14 cellular contexts compared by ENCODE assay signal in the genomic region with DNA sequence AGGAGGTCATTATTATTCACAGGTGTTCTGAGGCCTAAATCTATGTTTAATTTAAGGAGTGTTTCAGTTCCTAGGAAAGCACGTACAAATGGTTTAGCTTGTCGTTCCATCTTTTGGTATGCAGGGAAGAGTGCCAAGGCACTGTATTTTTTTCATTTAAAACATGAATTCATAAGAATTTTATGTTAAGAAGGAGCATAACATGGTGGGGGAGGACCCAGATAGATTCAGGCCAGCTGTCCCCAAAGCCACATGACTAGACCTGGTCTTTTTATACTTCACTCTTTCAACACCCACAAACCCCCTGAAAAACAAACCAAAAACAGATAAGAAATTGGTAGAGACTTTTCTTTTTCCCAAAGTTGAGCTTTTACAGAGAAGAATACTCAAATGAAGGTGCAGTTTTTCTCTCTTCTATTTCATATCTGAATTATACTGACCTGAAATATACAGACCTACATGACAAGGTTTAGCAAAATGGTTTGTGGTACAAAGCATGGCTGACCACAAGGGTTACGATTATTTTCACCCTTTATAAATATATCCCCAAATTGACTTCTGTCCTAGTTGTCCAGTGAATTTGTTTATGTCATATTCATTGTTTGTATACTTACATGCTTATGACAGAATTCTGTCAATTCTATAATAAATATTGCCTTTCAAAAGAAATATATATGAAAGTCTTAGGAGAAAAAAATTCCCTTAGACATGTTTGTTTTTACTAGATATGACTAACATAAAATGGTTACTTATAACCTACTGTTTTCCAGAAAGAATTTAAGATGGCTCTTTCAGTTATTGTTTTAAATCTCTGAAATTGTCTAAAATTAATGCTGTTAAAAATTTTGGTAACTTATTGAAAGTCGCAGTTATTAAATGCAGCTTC.
DNase-seq lines count a peak whose midpoint lies in the region; TF ChIP-seq lines count a peak whose summit lies in the region.
"Had no signal": no experiment of that assay in that cellular context is flagged by ENCODE, and none has a peak within 500 bp of the region (broad histone marks: within the 10 kb centered on the region; RNA-seq: fewer than 3 reads in every experiment).

No MANE protein-coding gene starts in this region.

- H3K36me3 ChIP-seq in HUES6 (ENCODE audit: control insufficient read depth, insufficient read depth, low read length) (peaks cover 57% of the 10 kb centered on the region), ascending aorta (peaks cover 20 to 34% of the 10 kb centered on the region in 2 donors), ovary (no peaks in the 10 kb centered on the region), Peyer's patch (peaks cover 0 to 25% (median 0%) of the 10 kb centered on the region in 3 donors)

- H3K4me1 Mint-ChIP-seq in mesothelial cell of epicardium: peaks cover 20% of the 10 kb centered on the region

- H3K27ac Mint-ChIP-seq in mesothelial cell of epicardium: peak overlapping the region; percentile 75

- in situ Hi-C loops in ACHN (cut with HindIII; ENCODE audit: low pct_ligation_motif_present, low pct_unique_long_range_greater_than_20kb, low sequenced_read_pairs): loop anchor here (25.0 kb wide), 1 partner anchor 192 kb away; no protein-coding TSS in a partner anchor

- 59 to 62% (median 60%) methylated on average over 4 of the region's 4 CpGs for WGBS in ovary, 3 donors

- H3K36me3 Mint-ChIP-seq in mesothelial cell of epicardium: peaks cover 15% of the 10 kb centered on the region

- intact Hi-C loops in ascending aorta (cut with DNase I): no loop called here
- intact Hi-C loops in ovary (cut with DNase I): loop anchor here in 1 of 4 donors (5.0 kb wide), 1 partner anchor 192 kb away; no protein-coding TSS in a partner anchor

- H3K9ac ChIP-seq in HUES6 (ENCODE audit: low read length): no peak overlapping the region

- DNase-seq in ACHN: peak; percentile 68
- no peak for DNase-seq in ascending aorta (ENCODE audit: low spot score in 2 of 2)
- no peak for DNase-seq in mesothelial cell of epicardium (ENCODE audit: low spot score in 2 of 2, unreplicated experiment in 2 of 2)
- no peak for DNase-seq in NCI-H1436 (lab: John Stamatoyannopoulos, UW)
- DNase-seq in ovary: no peak
- no peak for DNase-seq in stimulated activated CD8-positive, alpha-beta memory T cell treated with anti-CD3 and anti-CD28 coated beads, Interleukin-4, amount 100 ng/mL, for 48 hours
- DNase-seq in Peyer's patch: no peak
- DNase-seq: activated CD4-positive, CD25-positive, alpha-beta regulatory T cell treated with anti-CD3 and anti-CD28 coated beads, Interleukin-2, amount 50 U/mL, for 72 hours; amygdala; CD4-positive, CD25-positive, alpha-beta regulatory T cell; NCI-H1092 treated with DMSO at 0.1 percent for 48 hours; stimulated activated CD4-positive, alpha-beta T cell treated with anti-CD3 and anti-CD28 coated beads, Interleukin-12 subunit alpha, Interleukin-12 subunit beta, amount 100 ng/mL, for 4 hours had no signal

- H3K9me3 ChIP-seq in HUES6 (ENCODE audit: control insufficient read depth, insufficient read depth, low read depth, low read length) (no peaks in the 10 kb centered on the region), ascending aorta (no peaks in the 10 kb centered on the region), ovary (no peaks in the 10 kb centered on the region), Peyer's patch (no peaks in the 10 kb centered on the region)

- peak overlapping the region; percentile 61 for H3K27ac ChIP-seq in HUES6 (ENCODE audit: low read depth, low read length)
- peak overlapping the region; percentile 16 to 46 for H3K27ac ChIP-seq in ascending aorta
- H3K27ac ChIP-seq in ovary: no peak overlapping the region
- H3K27ac ChIP-seq in Peyer's patch: no peak overlapping the region

- H3K27me3 Mint-ChIP-seq in mesothelial cell of epicardium (ENCODE audit: low read depth): no peaks in the 10 kb centered on the region
- H3K27me3 Mint-ChIP-seq: CD4-positive, CD25-positive, alpha-beta regulatory T cell had no signal

- H3K4me3 ChIP-seq in HUES6 (ENCODE audit: low read depth, low read length) (no peak overlapping the region; the same call in 1 of the 2 replicates), ascending aorta (no peak overlapping the region), ovary (no peak overlapping the region), Peyer's patch (no peak overlapping the region)
- H3K4me3 ChIP-seq: lung had no signal

- no peaks in the 10 kb centered on the region for H3K27me3 ChIP-seq in HUES6 (ENCODE audit: control insufficient read depth, insufficient read depth, low read length)
- no peaks in the 10 kb centered on the region for H3K27me3 ChIP-seq in ascending aorta
- no peaks in the 10 kb centered on the region for H3K27me3 ChIP-seq in ovary
- H3K27me3 ChIP-seq in Peyer's patch: no peaks in the 10 kb centered on the region

- no peak overlapping the region for H3K4me3 Mint-ChIP-seq in mesothelial cell of epicardium
- H3K4me3 Mint-ChIP-seq: CD4-positive, CD25-positive, alpha-beta regulatory T cell had no signal

- TF ChIP-seq POLR2A in ovary (IDR thresholded peaks at IDR 0.05) (no peak), Peyer's patch (IDR thresholded peaks at IDR 0.05) (no peak)

- H3K4me1 ChIP-seq in HUES6 (ENCODE audit: control insufficient read depth, insufficient read depth, low read length) (peaks cover 50% of the 10 kb centered on the region), ascending aorta (peaks cover 6 to 48% of the 10 kb centered on the region in 2 donors), ovary (ENCODE audit: insufficient read depth) (no peaks in the 10 kb centered on the region), Peyer's patch (peaks cover 0 to 10% (median 0%) of the 10 kb centered on the region in 4 donors)

- no peak for TF ChIP-seq EP300 in ovary (IDR thresholded peaks at IDR 0.05)

- H3K9me3 Mint-ChIP-seq in mesothelial cell of epicardium: no peaks in the 10 kb centered on the region
- H3K9me3 Mint-ChIP-seq: CD4-positive, CD25-positive, alpha-beta regulatory T cell had no signal

- TF ChIP-seq CTCF in ascending aorta (IDR thresholded peaks at IDR 0.05): no peak
- TF ChIP-seq CTCF in mesothelial cell of epicardium (IDR thresholded peaks at IDR 0.05; ENCODE audit: unreplicated experiment): no peak
- TF ChIP-seq CTCF in ovary (IDR thresholded peaks at IDR 0.05): no peak
- TF ChIP-seq CTCF in Peyer's patch (IDR thresholded peaks at IDR 0.05): no peak

Comparison
In these comparisons a context has a peak if more than half of its experiments do, and no peak if none do; other contexts are left out.
1. H3K27ac ChIP-seq: peak in HUES6 (single experiment) and ascending aorta (2 of 2); none in ovary (0 of 2) and Peyer's patch (0 of 4).